In genomic region chr17:35898283-35899070, GRCh38 we compare ENCODE assay signal across 8 cellular contexts.
A peak's percentile ranks its signal among the peaks of the same experiment; 100 is the strongest.
DNase-seq lines count a peak whose midpoint lies in the region; ATAC-seq lines count a peak whose summit lies in the region.

No MANE protein-coding gene starts in this region.

- DNase-seq in activated CD8-positive, alpha-beta memory T cell treated with anti-CD3 and anti-CD28 coated beads for 24 hours: peak; percentile 75
- no peak for DNase-seq in activated CD8-positive, alpha-beta memory T cell treated with anti-CD3 and anti-CD28 coated beads, Interleukin-2, amount 50 U/mL, for 48 hours
- DNase-seq in OCI-M1 (lab: John Stamatoyannopoulos, UW) (peak; percentile 68), astrocyte of the hippocampus (ENCODE audit: low read depth, low spot score) (peak; percentile 52), T1000 (lab: John Stamatoyannopoulos, UW) (no peak), NCI-H1436 treated with DMSO at 0.1 percent for 48 hours (lab: John Stamatoyannopoulos, UW) (no peak)
- peak; percentile 68 for DNase-seq in stimulated activated naive CD8-positive, alpha-beta T cell treated with anti-CD3 and anti-CD28 coated beads, Interleukin-15, Interleukin-2, amounts not matched to agents 100 U/mL and 50 U/mL, for 24 hours

- ATAC-seq in stimulated activated naive CD8-positive, alpha-beta T cell treated with anti-CD3 and anti-CD28 coated beads, Interleukin-15, Interleukin-2, amounts not matched to agents 100 U/mL and 50 U/mL, for 24 hours: peak; percentile 72
- ATAC-seq in GM19328 (IDR thresholded peaks at IDR 0.05; ENCODE audit: unreplicated experiment): no peak

Comparison
In these comparisons a context has a peak if more than half of its experiments do, and no peak if none do; other contexts are left out.
1. DNase-seq: peak in activated CD8-positive, alpha-beta memory T cell treated with anti-CD3 and anti-CD28 coated beads for 24 hours (single experiment), OCI-M1 (single experiment), astrocyte of the hippocampus (single experiment) and stimulated activated naive CD8-positive, alpha-beta T cell treated with anti-CD3 and anti-CD28 coated beads, Interleukin-15, Interleukin-2, amounts not matched to agents 100 U/mL and 50 U/mL, for 24 hours (single experiment); none in activated CD8-positive, alpha-beta memory T cell treated with anti-CD3 and anti-CD28 coated beads, Interleukin-2, amount 50 U/mL, for 48 hours (single experiment), T1000 (single experiment) and NCI-H1436 treated with DMSO at 0.1 percent for 48 hours (single experiment).